Comparison of ENCODE assay signal across 8 cellular contexts in genomic region chr10:43105119-43105792, GRCh38. TPM values are rescaled to one million over a fixed set of nuclear protein-coding genes. Genes with fewer than 3 reads are reported as not detected.
A peak's percentile ranks its signal among the peaks of the same experiment; 100 is the strongest.
DNase-seq lines count a peak whose midpoint lies in the region; ATAC-seq and TF ChIP-seq lines count a peak whose summit lies in the region.

No MANE protein-coding gene starts in this region.

- ATAC-seq in GM19328 (IDR thresholded peaks at IDR 0.05; ENCODE audit: unreplicated experiment) (peak; percentile 85), HG03442 (IDR thresholded peaks at IDR 0.05; ENCODE audit: unreplicated experiment) (peak; percentile 77)

- H3K4me1 ChIP-seq in OCI-LY1 (ENCODE audit: insufficient read depth, low read length, severe bottlenecking): peaks cover 10% of the 10 kb centered on the region
- H3K4me1 ChIP-seq in esophagus (ENCODE audit: control insufficient read depth in 2 of 2, insufficient read depth in 2 of 2, low read length in 1 of 2): peaks cover 0 to 12% of the 10 kb centered on the region in 2 donors
- peaks cover 8 to 13% of the 10 kb centered on the region in 2 donors for H3K4me1 ChIP-seq in mucosa of rectum (ENCODE audit: control insufficient read depth in 2 of 2, insufficient read depth in 2 of 2, low read length in 2 of 2)

- H3K4me3 ChIP-seq in OCI-LY1 (ENCODE audit: low read depth, low read length, poor library complexity, severe bottlenecking): no peak overlapping the region
- peak overlapping the region; percentile 42 to 48 for H3K4me3 ChIP-seq in esophagus (ENCODE audit: low read depth in 1 of 2, low read length in 2 of 2)
- peak overlapping the region; percentile 64 to 75 for H3K4me3 ChIP-seq in mucosa of rectum (ENCODE audit: low read length in 2 of 2)

- H2AFZ ChIP-seq in OCI-LY1 (ENCODE audit: low read length): no peak overlapping the region

- peak; percentile 94 for TF ChIP-seq CTCF in OCI-LY1 (IDR thresholded peaks at IDR 0.05; ENCODE audit: low read length)

- no peak overlapping the region for H3K4me2 ChIP-seq in OCI-LY1 (ENCODE audit: low read length)

- H3K79me2 ChIP-seq in OCI-LY1 (ENCODE audit: insufficient read depth, low read length): no peaks in the 10 kb centered on the region

- DNase-seq in CD1c-positive myeloid dendritic cell (ENCODE audit: extremely low spot score) (peak; percentile 93), activated T-cell treated with anti-CD3 and anti-CD28 coated beads for 4 hours (peak; percentile 68)
- peak; percentile 70 for DNase-seq in stimulated activated CD8-positive, alpha-beta memory T cell treated with anti-CD3 and anti-CD28 coated beads, Interleukin-2, amount 100 ng/mL, for 48 hours (ENCODE audit: low read depth in 2 of 2)

- H3F3A ChIP-seq in OCI-LY1 (ENCODE audit: insufficient read depth, low read length): no peaks in the 10 kb centered on the region

- no peak overlapping the region for H3K9ac ChIP-seq in OCI-LY1 (ENCODE audit: low read length)
- H3K9ac ChIP-seq in mucosa of rectum (ENCODE audit: low read depth in 1 of 2, low read length in 2 of 2): peak overlapping the region; percentile 47 to 50

- H3K36me3 ChIP-seq in OCI-LY1 (ENCODE audit: insufficient read depth, low read length) (no peaks in the 10 kb centered on the region), esophagus (ENCODE audit: control insufficient read depth in 2 of 2, insufficient read depth in 2 of 2, low read length in 1 of 2) (no peaks in the 10 kb centered on the region), mucosa of rectum (ENCODE audit: control insufficient read depth in 2 of 2, insufficient read depth in 2 of 2, low read length in 2 of 2) (no peaks in the 10 kb centered on the region)

- H3K9me3 ChIP-seq in OCI-LY1 (ENCODE audit: low read length): no peaks in the 10 kb centered on the region
- H3K9me3 ChIP-seq in esophagus (ENCODE audit: control insufficient read depth in 2 of 2, insufficient read depth in 1 of 2, low read depth in 1 of 2, low read length in 1 of 2): no peaks in the 10 kb centered on the region
- H3K9me3 ChIP-seq in mucosa of rectum (ENCODE audit: control insufficient read depth in 2 of 2, low read length in 2 of 2): no peaks in the 10 kb centered on the region

- H3K27me3 ChIP-seq in OCI-LY1 (ENCODE audit: insufficient read depth, low read length): no peaks in the 10 kb centered on the region
- H3K27me3 ChIP-seq in esophagus (ENCODE audit: control insufficient read depth in 1 of 2, insufficient read depth in 2 of 2, low read length in 2 of 2): peaks cover 0 to 6% of the 10 kb centered on the region in 2 donors
- peaks cover 10 to 11% of the 10 kb centered on the region in 2 donors for H3K27me3 ChIP-seq in mucosa of rectum (ENCODE audit: control insufficient read depth in 2 of 2, insufficient read depth in 2 of 2, low read length in 2 of 2)

- no peaks in the 10 kb centered on the region for H4K20me1 ChIP-seq in OCI-LY1 (ENCODE audit: insufficient read depth, low read length)

- WGBS in esophagus, 2 donors: 1% methylated on average over 51 to 64 of the region's 64 CpGs

- no peak overlapping the region for H3K27ac ChIP-seq in OCI-LY1 (ENCODE audit: low read depth, low read length, poor library complexity, severe bottlenecking)
- no peak overlapping the region for H3K27ac ChIP-seq in esophagus (ENCODE audit: low read depth in 2 of 2, low read length in 1 of 2)
- H3K27ac ChIP-seq in mucosa of rectum (ENCODE audit: low read depth in 2 of 2, low read length in 2 of 2): no peak overlapping the region

- H3K9me2 ChIP-seq in OCI-LY1 (ENCODE audit: low read depth, low read length): no peaks in the 10 kb centered on the region

RNA-seq across cellular contexts. Expression of gene RET, which starts 28.4 kb away (rescaled TPM):
- polyA plus RNA-seq in esophagus: under 1 TPM; 0.07 to 0.10 TPM

RNA-seq across cellular contexts. Expression of gene CSGALNACT2, which starts 33.0 kb away (rescaled TPM):
- polyA plus RNA-seq in esophagus: 1 to 10 TPM; 2.0 to 3.4 TPM
